Comparison of ENCODE assay signal across 23 cellular contexts in the genomic region with DNA sequence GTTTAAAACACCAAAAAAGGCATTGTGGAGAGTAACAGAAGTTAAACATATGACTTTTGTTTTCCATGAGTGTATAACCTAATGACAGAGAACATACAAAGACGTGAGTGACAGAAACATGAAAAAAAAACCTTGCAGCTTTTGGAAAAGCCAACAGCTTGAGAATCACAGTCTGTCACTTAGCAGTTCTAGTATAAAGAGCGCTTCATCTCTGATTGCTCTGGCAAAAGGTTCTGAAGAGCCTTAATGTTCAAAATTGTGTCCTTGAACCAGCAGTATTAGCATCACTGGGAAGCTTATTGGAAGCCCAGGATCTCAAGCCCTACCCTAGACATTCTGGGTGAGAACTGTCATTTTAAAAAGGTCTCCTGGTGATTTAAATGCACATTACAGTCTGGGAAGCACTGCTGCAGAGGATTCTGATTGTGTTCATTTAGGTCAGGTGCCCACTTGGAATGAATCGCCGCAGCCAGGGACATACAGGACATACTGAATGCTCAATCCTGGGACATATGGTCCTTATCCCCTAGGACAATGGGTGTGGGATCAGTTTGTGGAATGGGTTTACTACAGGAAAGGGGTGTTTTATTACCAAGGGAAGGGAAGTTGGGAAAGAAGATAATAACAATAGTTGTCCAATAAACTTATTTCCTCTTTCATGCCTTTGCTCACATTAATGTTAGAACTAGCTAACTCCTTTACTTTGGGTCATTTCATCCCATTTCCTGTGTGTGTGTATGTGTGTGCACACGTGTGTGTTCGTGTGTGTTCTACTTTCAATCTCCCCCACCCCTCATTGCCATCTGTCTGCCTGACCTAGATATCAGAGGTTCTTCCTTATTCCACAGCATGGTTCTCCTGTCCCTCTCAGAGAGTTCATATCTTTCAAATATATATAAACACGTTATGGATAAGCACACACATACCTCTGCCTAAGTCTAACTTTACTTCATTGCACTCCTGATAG. TPM values are rescaled to one million over a fixed set of nuclear protein-coding genes. Genes with fewer than 3 reads are reported as not detected.
DNase-seq lines count a peak whose midpoint lies in the region; ATAC-seq, FAIRE-seq and TF ChIP-seq lines count a peak whose summit lies in the region.
"Had no signal": no experiment of that assay in that cellular context is flagged by ENCODE, and none has a peak within 500 bp of the region (broad histone marks: within the 10 kb centered on the region; RNA-seq: fewer than 3 reads in every experiment).

No MANE protein-coding gene starts in this region.

- H3K36me3 ChIP-seq in endothelial cell of umbilical vein (ENCODE audit: control insufficient read depth in 2 of 2, extremely low read depth in 1 of 2, insufficient read depth in 2 of 2, low read length in 2 of 2) (no peaks in the 10 kb centered on the region), transverse colon (no peaks in the 10 kb centered on the region)
- H3K36me3 ChIP-seq: MG63 had no signal

- H3K27ac Mint-ChIP-seq in activated T-helper 1 cell treated with anti-CD3 and anti-CD28 coated beads, Interleukin-12 subunit alpha, Interleukin-12 subunit beta, Interleukin-2, Interleukin-4 antibody, amounts not matched to agents 30 ng/mL and 10 ng/mL and 1 ng/mL, durations not matched to agents 14 hours and 24 hours and 36 hours: no peak overlapping the region
- H3K27ac Mint-ChIP-seq: B cell; CD4-positive, alpha-beta T cell; H9 had no signal

- DNase-seq in A549 (ENCODE audit: low read depth in 1 of 2, low spot score in 1 of 2) (no peak), Ammon's horn (ENCODE audit: low spot score) (peak; percentile 4), NCI-H2227 (lab: John Stamatoyannopoulos, UW; ENCODE audit: unreplicated experiment) (peak; percentile 61), endothelial cell of umbilical vein (ENCODE audit: low read depth, low spot score) (peak; percentile 19), NCI-H2107 treated with DMSO at 0.1 percent for 48 hours (lab: John Stamatoyannopoulos, UW; ENCODE audit: unreplicated experiment) (no peak), transverse colon (no peak)
- no peak for DNase-seq in activated T-helper 1 cell treated with anti-CD3 and anti-CD28 coated beads, Interleukin-12 subunit alpha, Interleukin-12 subunit beta, Interleukin-2, Interleukin-4 antibody, amounts not matched to agents 30 ng/mL and 10 ng/mL and 1 ng/mL, durations not matched to agents 14 hours and 24 hours and 36 hours (ENCODE audit: low spot score)
- DNase-seq: CD4-positive, alpha-beta T cell; H9; Kasumi-1; MG63; NCI-H1048; NCI-H1436; NCI-H2029 treated with DMSO at 0.1 percent for 48 hours; NCI-H510A treated with DMSO at 0.1 percent for 48 hours; NCI-H774; PC-3; RPMI8226; SJCRH30 had no signal

- TF ChIP-seq POLR2A in A549 (IDR thresholded peaks at IDR 0.05; ENCODE audit: low read length): no peak
- TF ChIP-seq POLR2A in endothelial cell of umbilical vein (IDR thresholded peaks at IDR 0.05; ENCODE audit: low read depth, low read length): no peak
- TF ChIP-seq POLR2A in transverse colon (IDR thresholded peaks at IDR 0.05): no peak

- H3K9me1 ChIP-seq in endothelial cell of umbilical vein (replicated peaks; ENCODE audit: control insufficient read depth, extremely low read depth, insufficient read depth, low read length): no peaks in the 10 kb centered on the region

- H3K4me1 ChIP-seq in A549: no peaks in the 10 kb centered on the region
- peaks cover 7% of the 10 kb centered on the region for H3K4me1 ChIP-seq in endothelial cell of umbilical vein (ENCODE audit: control insufficient read depth, extremely low read depth, insufficient read depth, low read length)
- no peaks in the 10 kb centered on the region for H3K4me1 ChIP-seq in transverse colon
- H3K4me1 ChIP-seq: SJCRH30 had no signal

- in situ Hi-C loops in transverse colon (cut with MboI; ENCODE audit: low pct_ligation_motif_present in 1 of 4, low pct_unique_long_range_greater_than_20kb in 1 of 4, low sequenced_read_pairs in 3 of 4): no loop called here

- dilution Hi-C loops in endothelial cell of umbilical vein (cut with MboI; ENCODE audit: extremely low pct_ligation_motif_present, low sequenced_read_pairs): no loop called here

- H3K9ac ChIP-seq in endothelial cell of umbilical vein (replicated peaks; ENCODE audit: extremely low read depth, insufficient read depth, low read length): no peak overlapping the region

- no peaks in the 10 kb centered on the region for H3K79me2 ChIP-seq in endothelial cell of umbilical vein (ENCODE audit: control insufficient read depth, insufficient read depth, low read length)

- TF ChIP-seq CTCF in A549 (IDR thresholded peaks at IDR 0.05): no peak
- TF ChIP-seq CTCF in endothelial cell of umbilical vein (IDR thresholded peaks at IDR 0.05; ENCODE audit: extremely low read depth in 1 of 2, insufficient read depth in 1 of 2, low read depth in 1 of 2, low read length in 2 of 2): no peak
- TF ChIP-seq CTCF in transverse colon (IDR thresholded peaks at IDR 0.05): no peak

- TF ChIP-seq RAD21 in A549 (conservative IDR thresholded peaks at IDR 0.05 in 1 of 2, IDR thresholded peaks at IDR 0.05 in 1 of 2): no peak

- no peaks in the 10 kb centered on the region for H4K20me1 ChIP-seq in endothelial cell of umbilical vein (replicated peaks; ENCODE audit: control insufficient read depth, extremely low read depth, insufficient read depth, low read length)

- peaks cover 14% of the 10 kb centered on the region for H3K27me3 Mint-ChIP-seq in activated T-helper 1 cell treated with anti-CD3 and anti-CD28 coated beads, Interleukin-12 subunit alpha, Interleukin-12 subunit beta, Interleukin-2, Interleukin-4 antibody, amounts not matched to agents 30 ng/mL and 10 ng/mL and 1 ng/mL, durations not matched to agents 14 hours and 24 hours and 36 hours (ENCODE audit: insufficient read depth)

- FAIRE-seq in A549 (lab: Jason Lieb, UNC): peak; percentile 65
- no peak for FAIRE-seq in endothelial cell of umbilical vein (lab: Jason Lieb, UNC)
- FAIRE-seq: GM12878, GM19239 had no signal

- POLR2A ChIA-PET in A549 (lab: Yijun Ruan, JAX) (no interaction called here), endothelial cell of umbilical vein (lab: Charles Lee) (interaction anchor here (0.6 kb wide), 1 partner anchor 9 kb away, joined by 3 read pairs; no protein-coding TSS in a partner anchor)

- intact Hi-C loops in endothelial cell of umbilical vein (cut with micrococcal nuclease) (no loop called here), transverse colon (cut with DNase I; ENCODE audit: low total_unique reads) (no loop called here)
- intact Hi-C loops in activated T-helper 1 cell treated with anti-CD3 and anti-CD28 coated beads, Interleukin-12 subunit alpha, Interleukin-12 subunit beta, Interleukin-2, Interleukin-4 antibody, amounts not matched to agents 30 ng/mL and 10 ng/mL and 1 ng/mL, durations not matched to agents 14 hours and 24 hours and 36 hours (cut with micrococcal nuclease): no loop called here

- 59% methylated on average over 7 of the region's 7 CpGs for WGBS in A549 (ENCODE audit: missing lambda C conversion rate)
- 63 to 68% methylated on average over 5 to 7 of the region's 7 CpGs for WGBS in transverse colon (ENCODE audit: low coverage in 1 of 2), 2 donors

- H3K4me1 Mint-ChIP-seq in activated T-helper 1 cell treated with anti-CD3 and anti-CD28 coated beads, Interleukin-12 subunit alpha, Interleukin-12 subunit beta, Interleukin-2, Interleukin-4 antibody, amounts not matched to agents 30 ng/mL and 10 ng/mL and 1 ng/mL, durations not matched to agents 14 hours and 24 hours and 36 hours (ENCODE audit: low read depth): no peaks in the 10 kb centered on the region
- H3K4me1 Mint-ChIP-seq: B cell, H9 had no signal

- CTCF ChIA-PET in A549 (lab: Yijun Ruan, JAX) (interaction anchor here (0.6 to 1.5 kb wide), 4 partner anchors 10 to 853 kb away, joined by 3 to 4 read pairs (median 3); no protein-coding TSS in a partner anchor), endothelial cell of umbilical vein (lab: Charles Lee) (interaction anchor here (1.0 kb wide), 1 partner anchor 26 kb away, joined by 3 read pairs; no protein-coding TSS in a partner anchor)

- H3K27ac ChIP-seq in A549 (no peak overlapping the region), endothelial cell of umbilical vein (ENCODE audit: insufficient read depth, low read depth, low read length) (no peak overlapping the region), transverse colon (no peak overlapping the region)
- H3K27ac ChIP-seq: SJCRH30 had no signal

- H3K4me2 ChIP-seq in A549 (no peak overlapping the region), endothelial cell of umbilical vein (ENCODE audit: insufficient read depth, low read length) (no peak overlapping the region)

- H3K9me3 Mint-ChIP-seq in activated T-helper 1 cell treated with anti-CD3 and anti-CD28 coated beads, Interleukin-12 subunit alpha, Interleukin-12 subunit beta, Interleukin-2, Interleukin-4 antibody, amounts not matched to agents 30 ng/mL and 10 ng/mL and 1 ng/mL, durations not matched to agents 14 hours and 24 hours and 36 hours: peaks cover 12% of the 10 kb centered on the region

- no peak overlapping the region for H3K4me3 Mint-ChIP-seq in activated T-helper 1 cell treated with anti-CD3 and anti-CD28 coated beads, Interleukin-12 subunit alpha, Interleukin-12 subunit beta, Interleukin-2, Interleukin-4 antibody, amounts not matched to agents 30 ng/mL and 10 ng/mL and 1 ng/mL, durations not matched to agents 14 hours and 24 hours and 36 hours
- H3K4me3 Mint-ChIP-seq: B cell; CD4-positive, alpha-beta T cell; H9 had no signal

- ATAC-seq in A549 (no peak), HG03354 (IDR thresholded peaks at IDR 0.05; ENCODE audit: poor library complexity, severe bottlenecking, unreplicated experiment) (no peak)
- ATAC-seq: GM12878, PC-3 had no signal

- no peaks in the 10 kb centered on the region for H3K27me3 ChIP-seq in endothelial cell of umbilical vein (ENCODE audit: control insufficient read depth in 2 of 2, insufficient read depth in 2 of 2, low read length in 2 of 2)
- no peaks in the 10 kb centered on the region for H3K27me3 ChIP-seq in transverse colon
- H3K27me3 ChIP-seq: MG63, SJCRH30 had no signal

- BruUV-seq in endothelial cell of umbilical vein (replicated peaks; lab: Mats Ljungman, UMichigan): no TSS peak

- H3K9me3 ChIP-seq in A549: peaks cover 12% of the 10 kb centered on the region
- H3K9me3 ChIP-seq in endothelial cell of umbilical vein (replicated peaks; ENCODE audit: control insufficient read depth, insufficient read depth, low read length): no peaks in the 10 kb centered on the region
- peaks cover 2 to 10% of the 10 kb centered on the region in 2 donors for H3K9me3 ChIP-seq in transverse colon

- H3K4me3 ChIP-seq in A549 (no peak overlapping the region), endothelial cell of umbilical vein (replicated peaks in 1 of 3; ENCODE audit: insufficient read depth in 1 of 3, low read depth in 1 of 3, low read length in 3 of 3) (no peak overlapping the region), transverse colon (no peak overlapping the region)
- H3K4me3 ChIP-seq: GM12878, MG63, SJCRH30 had no signal

- peak overlapping the region; percentile 11 for H2AFZ ChIP-seq in endothelial cell of umbilical vein (ENCODE audit: low read depth, low read length)

- no peaks in the 10 kb centered on the region for H3K36me3 Mint-ChIP-seq in activated T-helper 1 cell treated with anti-CD3 and anti-CD28 coated beads, Interleukin-12 subunit alpha, Interleukin-12 subunit beta, Interleukin-2, Interleukin-4 antibody, amounts not matched to agents 30 ng/mL and 10 ng/mL and 1 ng/mL, durations not matched to agents 14 hours and 24 hours and 36 hours (ENCODE audit: low read depth)

- TF ChIP-seq EP300 in A549 (IDR thresholded peaks at IDR 0.05): no peak
- no peak for TF ChIP-seq EP300 in transverse colon (IDR thresholded peaks at IDR 0.05; ENCODE audit: low read depth)

RNA-seq across cellular contexts. Expression of a gene that starts 55.0 kb away (rescaled TPM):
- polyA plus RNA-seq in A549 (2011; rRNA removed) (12.2 and 14.3 TPM in 2 replicates), A549 (2017; fragmentation: RNase III; extraction: RNeasy Plus Mini Kit Qiagen cat#74134 plus additional on column Dnase treatment) (10.0 to 11.4 TPM (median 11.1 TPM) in 3 replicates), endothelial cell of umbilical vein (3.0 and 3.7 TPM in 2 replicates)
- polyA plus RNA-seq in A549 (2012; cell fraction: cytosol; rRNA removed): 3.1 and 3.9 TPM in 2 replicates
- polyA plus RNA-seq in A549 (2012; cell fraction: nucleus; rRNA removed): 1.8 and 2.9 TPM in 2 replicates
- polyA minus RNA-seq in A549 (2011; rRNA and poly(A)+ RNA removed): 9.1 and 10.6 TPM in 2 replicates
- total RNA-seq in endothelial cell of umbilical vein (6.6 and 7.4 TPM in 2 replicates), transverse colon (1 to 10 TPM in 3 of 4 donors, not detected in 1; 2.2 to 5.2 (median 4.8) TPM)
- polyA plus RNA-seq in endothelial cell of umbilical vein (2011; cell fraction: cytosol; rRNA removed): 3.8 and 3.9 TPM in 2 replicates
- polyA plus RNA-seq in endothelial cell of umbilical vein (2011; cell fraction: nucleus; rRNA removed): 9.0 and 9.5 TPM in 2 replicates
- polyA plus RNA-seq in endothelial cell of umbilical vein (2012): 4.2 and 5.4 TPM in 2 replicates
- polyA minus RNA-seq in endothelial cell of umbilical vein: 10.7 and 16.1 TPM in 2 replicates
- polyA minus RNA-seq in endothelial cell of umbilical vein (2011; cell fraction: cytosol; rRNA and poly(A)+ RNA removed): 3.0 TPM
- 54.5 and 62.8 TPM in 2 replicates for polyA minus RNA-seq in endothelial cell of umbilical vein (2011; cell fraction: nucleus; rRNA and poly(A)+ RNA removed)
- total RNA-seq in activated T-helper 1 cell treated with anti-CD3 and anti-CD28 coated beads, Interleukin-12 subunit alpha, Interleukin-12 subunit beta, Interleukin-2, Interleukin-4 antibody, amounts not matched to agents 30 ng/mL and 10 ng/mL and 1 ng/mL, durations not matched to agents 14 hours and 24 hours and 36 hours: not detected in 2 replicates

RNA-seq across cellular contexts. Expression of a gene that starts 55.4 kb away (rescaled TPM):
- 7.7 and 9.4 TPM in 2 replicates for polyA plus RNA-seq in A549 (2011; rRNA removed)
- 3.3 and 4.5 TPM in 2 replicates for polyA plus RNA-seq in A549 (2012; cell fraction: cytosol; rRNA removed)
- polyA plus RNA-seq in A549 (2012; cell fraction: nucleus; rRNA removed): 2.7 and 3.2 TPM in 2 replicates
- 5.4 to 6.8 TPM (median 6.1 TPM) in 3 replicates for polyA plus RNA-seq in A549 (2017; fragmentation: RNase III; extraction: RNeasy Plus Mini Kit Qiagen cat#74134 plus additional on column Dnase treatment)
- 1.4 and 1.6 TPM in 2 replicates for polyA minus RNA-seq in A549 (2011; rRNA and poly(A)+ RNA removed)
- total RNA-seq in endothelial cell of umbilical vein: 2.7 and 4.0 TPM in 2 replicates
- polyA plus RNA-seq in endothelial cell of umbilical vein: 1.7 TPM in 2 replicates
- polyA plus RNA-seq in endothelial cell of umbilical vein (2011; cell fraction: cytosol; rRNA removed): 2.3 and 2.4 TPM in 2 replicates
- polyA plus RNA-seq in endothelial cell of umbilical vein (2011; cell fraction: nucleus; rRNA removed): 1.5 and 1.9 TPM in 2 replicates
- 2.0 and 2.7 TPM in 2 replicates for polyA plus RNA-seq in endothelial cell of umbilical vein (2012)
- 0.74 and 0.78 TPM in 2 replicates for polyA minus RNA-seq in endothelial cell of umbilical vein
- 1.1 TPM for polyA minus RNA-seq in endothelial cell of umbilical vein (2011; cell fraction: cytosol; rRNA and poly(A)+ RNA removed)
- polyA minus RNA-seq in endothelial cell of umbilical vein (2011; cell fraction: nucleus; rRNA and poly(A)+ RNA removed): 1.3 and 1.9 TPM in 2 replicates
- total RNA-seq in activated T-helper 1 cell treated with anti-CD3 and anti-CD28 coated beads, Interleukin-12 subunit alpha, Interleukin-12 subunit beta, Interleukin-2, Interleukin-4 antibody, amounts not matched to agents 30 ng/mL and 10 ng/mL and 1 ng/mL, durations not matched to agents 14 hours and 24 hours and 36 hours: not detected in 2 replicates
- 10 to 100 TPM in 1 of 4 donors, 1 to 10 TPM in 2, not detected in 1; 2.2 to 14.9 (median 8.3) TPM for total RNA-seq in transverse colon
- total RNA-seq: CD4-positive, alpha-beta T cell had no signal

Comparison
In these comparisons a context has a peak if more than half of its experiments do, and no peak if none do; other contexts are left out.
1. DNase-seq: peak in Ammon's horn (single experiment), NCI-H2227 (single experiment) and endothelial cell of umbilical vein (single experiment); none in A549 (0 of 2), NCI-H2107 treated with DMSO at 0.1 percent for 48 hours (single experiment), activated T-helper 1 cell treated with anti-CD3 and anti-CD28 coated beads, Interleukin-12 subunit alpha, Interleukin-12 subunit beta, Interleukin-2, Interleukin-4 antibody, amounts not matched to agents 30 ng/mL and 10 ng/mL and 1 ng/mL, durations not matched to agents 14 hours and 24 hours and 36 hours (single experiment) and transverse colon (single experiment).